In genomic region chr19:10180024-10180423, GRCh38 we compare ENCODE assay signal across 3 cellular contexts.
A peak's percentile ranks its signal among the peaks of the same experiment; 100 is the strongest.
TF ChIP-seq lines count a peak whose summit lies in the region.

No MANE protein-coding gene starts in this region.

TF ChIP-seq in HEK293, 187 proteins besides CTCF, POLR2A, EP300 and RAD21:
- peak; percentile 87 for TF ChIP-seq ZNF121 (tag by site-specific recombination; IDR thresholded peaks at IDR 0.05)
TF ChIP-seq in HEK293: peak in this region for 1; not testable (repeated sequence) for 186.

TF ChIP-seq in WTC11, 78 proteins besides CTCF, POLR2A, EP300 and RAD21:
- TF ChIP-seq ZNF121 (CRISPR knock-in tag; IDR thresholded peaks at IDR 0.05) = peak; percentile 84

TF ChIP-seq in K562, 482 proteins besides CTCF, POLR2A, EP300 and RAD21:
- 0 out of 2 replicates have a peak, but pooled peaks have one; percentile 14 for TF ChIP-seq ZNF121 (CRISPR knock-in tag; conservative IDR thresholded peaks at IDR 0.05)
